In the genomic region with DNA sequence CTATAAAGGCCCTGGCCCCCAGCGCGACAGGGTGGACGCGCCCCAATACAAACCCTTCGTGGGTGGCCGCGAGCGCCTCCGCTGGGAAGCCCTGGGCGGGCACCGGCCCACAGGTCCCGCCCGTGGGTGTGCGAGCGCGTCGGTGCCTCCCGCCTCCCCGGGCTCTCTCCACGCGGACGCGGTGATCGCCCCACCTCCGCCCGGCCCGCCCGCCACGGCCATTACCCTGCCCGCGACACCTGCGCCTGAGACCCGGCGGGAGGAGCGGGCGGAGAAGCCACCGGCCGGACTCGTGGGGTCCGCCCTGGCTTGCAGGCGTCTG, we compare ENCODE assay signal across 11 cellular contexts.
DNase-seq lines count a peak whose midpoint lies in the region; TF ChIP-seq lines count a peak whose summit lies in the region.
"Had no signal": no experiment of that assay in that cellular context is flagged by ENCODE, and none has a peak within 500 bp of the region (broad histone marks: within the 10 kb centered on the region; RNA-seq: fewer than 3 reads in every experiment).

No MANE protein-coding gene starts in this region.

- peaks cover 83 to 91% of the 10 kb centered on the region in 2 donors for H3K27me3 ChIP-seq in duodenal mucosa (ENCODE audit: control insufficient read depth in 1 of 2, insufficient read depth in 2 of 2, low read length in 2 of 2)
- peaks cover 60 to 100% (median 71%) of the 10 kb centered on the region in 3 donors for H3K27me3 ChIP-seq in sigmoid colon

- intact Hi-C loops in sigmoid colon (cut with DNase I), result no loop called here

- WGBS in urinary bladder, result under 1% methylated on average over 41 of the region's 41 CpGs
- 2 to 3% methylated on average over 41 of the region's 41 CpGs for WGBS in sigmoid colon, 2 donors

- H3K4me1 ChIP-seq in duodenal mucosa (ENCODE audit: control insufficient read depth in 1 of 2, insufficient read depth in 2 of 2, low read length in 2 of 2), result peaks cover 11 to 16% of the 10 kb centered on the region in 2 donors
- H3K4me1 ChIP-seq in urinary bladder (ENCODE audit: insufficient read depth), result peaks cover 3% of the 10 kb centered on the region
- H3K4me1 ChIP-seq in sigmoid colon, result peaks cover 0 to 36% (median 34%) of the 10 kb centered on the region in 4 donors

- no peak for TF ChIP-seq CTCF in mesothelial cell of epicardium (IDR thresholded peaks at IDR 0.05; ENCODE audit: unreplicated experiment)
- no peak for TF ChIP-seq CTCF in GM20000 (IDR thresholded peaks at IDR 0.05; ENCODE audit: extremely low read depth, missing control alignments)
- TF ChIP-seq CTCF in sigmoid colon (IDR thresholded peaks at IDR 0.05), result no peak

- H3K9me3 ChIP-seq in duodenal mucosa (ENCODE audit: control insufficient read depth in 1 of 2, low read length in 2 of 2), result no peaks in the 10 kb centered on the region
- H3K9me3 ChIP-seq in sigmoid colon, result no peaks in the 10 kb centered on the region

- no peaks in the 10 kb centered on the region for H3K9me3 Mint-ChIP-seq in activated naive CD4-positive, alpha-beta T cell treated with anti-CD3 and anti-CD28 coated beads, Interleukin-2, amount 50 U/mL, for 24 hours
- no peaks in the 10 kb centered on the region for H3K9me3 Mint-ChIP-seq in mesothelial cell of epicardium

- H3K36me3 ChIP-seq in duodenal mucosa (ENCODE audit: control insufficient read depth in 1 of 2, insufficient read depth in 2 of 2, low read length in 2 of 2), result no peaks in the 10 kb centered on the region
- no peaks in the 10 kb centered on the region for H3K36me3 ChIP-seq in urinary bladder (ENCODE audit: insufficient read depth)
- H3K36me3 ChIP-seq in sigmoid colon, result no peaks in the 10 kb centered on the region

- no peak for DNase-seq in activated naive CD4-positive, alpha-beta T cell treated with Interleukin-2 at 50 U/mL for 16 hours
- DNase-seq in mesothelial cell of epicardium (ENCODE audit: low spot score in 2 of 2, unreplicated experiment in 2 of 2) (no peak), GM20000 (ENCODE audit: low spot score) (no peak), sigmoid colon (no peak)
- no peak for DNase-seq in stimulated activated CD4-positive, alpha-beta T cell treated with anti-CD3 and anti-CD28 coated beads, Interleukin-4, amount 100 ng/mL, for 1 hour
- DNase-seq: effector CD8-positive, alpha-beta T cell; KG1; PC-3 had no signal

- H3K4me3 Mint-ChIP-seq in activated naive CD4-positive, alpha-beta T cell treated with anti-CD3 and anti-CD28 coated beads, Interleukin-2, amount 50 U/mL, for 24 hours, result peak overlapping the region; percentile 37
- H3K4me3 Mint-ChIP-seq in mesothelial cell of epicardium, result peak overlapping the region; percentile 63

- H3K27ac ChIP-seq in duodenal mucosa (ENCODE audit: low read depth, low read length), result no peak overlapping the region
- H3K27ac ChIP-seq in urinary bladder (ENCODE audit: low read depth), result no peak overlapping the region
- no peak overlapping the region for H3K27ac ChIP-seq in sigmoid colon

- H3K4me1 Mint-ChIP-seq in activated naive CD4-positive, alpha-beta T cell treated with anti-CD3 and anti-CD28 coated beads, Interleukin-2, amount 50 U/mL, for 24 hours, result peaks cover 35% of the 10 kb centered on the region
- peaks cover 24% of the 10 kb centered on the region for H3K4me1 Mint-ChIP-seq in mesothelial cell of epicardium

- TF ChIP-seq EP300 in sigmoid colon (IDR thresholded peaks at IDR 0.05), result no peak

- H3K27ac Mint-ChIP-seq in activated naive CD4-positive, alpha-beta T cell treated with anti-CD3 and anti-CD28 coated beads, Interleukin-2, amount 50 U/mL, for 24 hours, result no peak overlapping the region
- H3K27ac Mint-ChIP-seq in mesothelial cell of epicardium, result no peak overlapping the region

- peaks cover 64% of the 10 kb centered on the region for H3K27me3 Mint-ChIP-seq in activated naive CD4-positive, alpha-beta T cell treated with anti-CD3 and anti-CD28 coated beads, Interleukin-2, amount 50 U/mL, for 24 hours
- H3K27me3 Mint-ChIP-seq in mesothelial cell of epicardium (ENCODE audit: low read depth), result peaks cover 74% of the 10 kb centered on the region

- H3K36me3 Mint-ChIP-seq in activated naive CD4-positive, alpha-beta T cell treated with anti-CD3 and anti-CD28 coated beads, Interleukin-2, amount 50 U/mL, for 24 hours, result no peaks in the 10 kb centered on the region
- H3K36me3 Mint-ChIP-seq in mesothelial cell of epicardium, result no peaks in the 10 kb centered on the region

- H3K9ac ChIP-seq in duodenal mucosa (ENCODE audit: low read depth in 1 of 2, low read length in 2 of 2), result no peak overlapping the region

- H3K4me3 ChIP-seq in duodenal mucosa (ENCODE audit: low read depth in 1 of 2, low read length in 2 of 2), result peak overlapping the region; percentile 35 to 59
- H3K4me3 ChIP-seq in urinary bladder (ENCODE audit: low read depth, low read length), result peak overlapping the region; percentile 33
- peak overlapping the region in 2 of 4 donors; percentile 38 to 40 for H3K4me3 ChIP-seq in sigmoid colon

- no peak for TF ChIP-seq POLR2A in sigmoid colon (IDR thresholded peaks at IDR 0.05)
